In genomic region chrX:119729408-119730201, GRCh38 we compare ENCODE assay signal across 8 cellular contexts. TPM values are rescaled to one million over a fixed set of nuclear protein-coding genes. Genes with fewer than 3 reads are reported as not detected.
DNase-seq lines count a peak whose midpoint lies in the region; ATAC-seq and TF ChIP-seq lines count a peak whose summit lies in the region.

No MANE protein-coding gene starts in this region.

- DNase-seq in GM04504 (ENCODE audit: low read depth), result peak; percentile 38
- peak; percentile 41 for DNase-seq in HT1080 (ENCODE audit: low read depth)
- DNase-seq in Peyer's patch, result peak; percentile 46 to 85 (median 58)
- DNase-seq in activated T-helper 2 cell treated with anti-CD3 and anti-CD28 coated beads, Interferon-gamma antibody, Interleukin-2, Interleukin-4, amounts not matched to agents 10 μg/mL and 5 μg/mL and 100 μg/mL, durations not matched to agents 14 hours and 24 hours and 36 hours (ENCODE audit: low spot score), result peak; percentile 35
- DNase-seq in glomerular visceral epithelial cell (ENCODE audit: extremely low spot score), result peak; percentile 48
- peak; percentile 48 for DNase-seq in retinal pigment epithelial cell (ENCODE audit: low read depth)

- no peak for TF ChIP-seq POLR2A in Peyer's patch (IDR thresholded peaks at IDR 0.05)

- H3K27me3 ChIP-seq in Peyer's patch, result no peaks in the 10 kb centered on the region

- intact Hi-C loops in activated T-helper 2 cell treated with anti-CD3 and anti-CD28 coated beads, Interferon-gamma antibody, Interleukin-2, Interleukin-4, amounts not matched to agents 10 μg/mL and 5 μg/mL and 100 μg/mL, durations not matched to agents 14 hours and 24 hours and 36 hours (cut with micrococcal nuclease), result loop anchor here (1.0 to 5.0 kb wide), 3 partner anchors 31 to 213 kb away; partner anchors contain the start of gene NKRF

- H3K27ac ChIP-seq in Peyer's patch, result no peak overlapping the region

- ATAC-seq in HG03457 (IDR thresholded peaks at IDR 0.05; ENCODE audit: unreplicated experiment) (no peak), HG02678 (IDR thresholded peaks at IDR 0.05; ENCODE audit: unreplicated experiment) (no peak)

- no peaks in the 10 kb centered on the region for H3K36me3 Mint-ChIP-seq in activated T-helper 2 cell treated with anti-CD3 and anti-CD28 coated beads, Interferon-gamma antibody, Interleukin-2, Interleukin-4, amounts not matched to agents 10 μg/mL and 5 μg/mL and 100 μg/mL, durations not matched to agents 14 hours and 24 hours and 36 hours (ENCODE audit: low read depth)

- TF ChIP-seq CTCF in Peyer's patch (IDR thresholded peaks at IDR 0.05) (peak; percentile 48 to 67 (median 57)), retinal pigment epithelial cell (conservative IDR thresholded peaks at IDR 0.05; ENCODE audit: low read depth, low read length) (peak; percentile 71)

- H3K36me3 ChIP-seq in Peyer's patch, result no peaks in the 10 kb centered on the region

- H3K27ac Mint-ChIP-seq in activated T-helper 2 cell treated with anti-CD3 and anti-CD28 coated beads, Interferon-gamma antibody, Interleukin-2, Interleukin-4, amounts not matched to agents 10 μg/mL and 5 μg/mL and 100 μg/mL, durations not matched to agents 14 hours and 24 hours and 36 hours, result no peak overlapping the region

- H3K4me3 Mint-ChIP-seq in activated T-helper 2 cell treated with anti-CD3 and anti-CD28 coated beads, Interferon-gamma antibody, Interleukin-2, Interleukin-4, amounts not matched to agents 10 μg/mL and 5 μg/mL and 100 μg/mL, durations not matched to agents 14 hours and 24 hours and 36 hours (ENCODE audit: low read depth), result no peak overlapping the region

- no peaks in the 10 kb centered on the region for H3K4me1 ChIP-seq in Peyer's patch

- H3K4me1 Mint-ChIP-seq in activated T-helper 2 cell treated with anti-CD3 and anti-CD28 coated beads, Interferon-gamma antibody, Interleukin-2, Interleukin-4, amounts not matched to agents 10 μg/mL and 5 μg/mL and 100 μg/mL, durations not matched to agents 14 hours and 24 hours and 36 hours (ENCODE audit: low read depth), result peaks cover 6% of the 10 kb centered on the region

- no peaks in the 10 kb centered on the region for H3K9me3 Mint-ChIP-seq in activated T-helper 2 cell treated with anti-CD3 and anti-CD28 coated beads, Interferon-gamma antibody, Interleukin-2, Interleukin-4, amounts not matched to agents 10 μg/mL and 5 μg/mL and 100 μg/mL, durations not matched to agents 14 hours and 24 hours and 36 hours

- H3K4me3 ChIP-seq in Peyer's patch (no peak overlapping the region), retinal pigment epithelial cell (ENCODE audit: low read length) (no peak overlapping the region)

- no peaks in the 10 kb centered on the region for H3K27me3 Mint-ChIP-seq in activated T-helper 2 cell treated with anti-CD3 and anti-CD28 coated beads, Interferon-gamma antibody, Interleukin-2, Interleukin-4, amounts not matched to agents 10 μg/mL and 5 μg/mL and 100 μg/mL, durations not matched to agents 14 hours and 24 hours and 36 hours (ENCODE audit: low read depth)

- H3K9me3 ChIP-seq in Peyer's patch, result no peaks in the 10 kb centered on the region

RNA-seq across cellular contexts. Expression of gene SOWAHD, which starts 28.8 kb away (rescaled TPM):
- 0.05 and 0.13 TPM in 2 replicates for total RNA-seq in HT1080 (2014; rRNA removed; shearing (Covaris generic))
- 0.18 TPM in 1 of 2 replicates, not detected in the other for polyA plus RNA-seq in HT1080 (2015; cell fraction: cytosol; rRNA removed)
- polyA plus RNA-seq in HT1080 (2015; cell fraction: nucleus; rRNA removed), result 0.08 TPM in 1 of 2 replicates, not detected in the other
- total RNA-seq in Peyer's patch, result 1 to 10 TPM in 3 of 4 donors, not detected in 1; 1.3 to 2.7 (median 2.5) TPM
- 0.46 and 0.59 TPM in 2 replicates for total RNA-seq in activated T-helper 2 cell treated with anti-CD3 and anti-CD28 coated beads, Interferon-gamma antibody, Interleukin-2, Interleukin-4, amounts not matched to agents 10 μg/mL and 5 μg/mL and 100 μg/mL, durations not matched to agents 14 hours and 24 hours and 36 hours

RNA-seq across cellular contexts. Expression of gene SEPTIN6, which starts 36.6 kb away (rescaled TPM):
- total RNA-seq in HT1080 (2014; rRNA removed; shearing (Covaris generic)), result 13.6 and 19.3 TPM in 2 replicates
- polyA plus RNA-seq in HT1080 (2015; cell fraction: cytosol; rRNA removed), result 7.2 and 7.5 TPM in 2 replicates
- 4.7 and 5.8 TPM in 2 replicates for polyA plus RNA-seq in HT1080 (2015; cell fraction: nucleus; rRNA removed)
- 100 to 1,000 TPM in 1 of 4 donors, 10 to 100 TPM in 2, 1 to 10 TPM in 1; 4.9 to 116 (median 15.5) TPM for total RNA-seq in Peyer's patch
- total RNA-seq in activated T-helper 2 cell treated with anti-CD3 and anti-CD28 coated beads, Interferon-gamma antibody, Interleukin-2, Interleukin-4, amounts not matched to agents 10 μg/mL and 5 μg/mL and 100 μg/mL, durations not matched to agents 14 hours and 24 hours and 36 hours, result 175 and 179 TPM in 2 replicates
